Comparison of ENCODE assay signal across 24 cellular contexts in genomic region chr7:116912269-116912909, GRCh38.
"Had no signal": no experiment of that assay in that cellular context is flagged by ENCODE, and none has a peak within 500 bp of the region (broad histone marks: within the 10 kb centered on the region; RNA-seq: fewer than 3 reads in every experiment).

No MANE protein-coding gene starts in this region.

- H3K4me3 ChIP-seq: lung, right lobe of liver, skin epidermis, stomach, tibial artery, upper lobe of right lung had no signal

- H3K27ac Mint-ChIP-seq: activated naive CD4-positive, alpha-beta T cell treated with anti-CD3 and anti-CD28 coated beads for 36 hours; activated naive CD8-positive, alpha-beta T cell treated with anti-CD3 and anti-CD28 coated beads, Interleukin-2, amount 10 ng/mL, durations not matched to agents 7 days and 5 days; effector memory CD8-positive, alpha-beta T cell; natural killer cell treated with Interleukin-12 subunit alpha and Interleukin-12 subunit beta and Interleukin-15 and Interleukin-18, amount 100 ng/mL, for 72 hours; stimulated activated effector memory CD8-positive, alpha-beta T cell treated with anti-CD3 and anti-CD28 coated beads, Interleukin-12 subunit alpha, Interleukin-12 subunit beta, amount 100 ng/mL, for 72 hours had no signal

- H3K4me1 Mint-ChIP-seq: stimulated activated effector memory CD8-positive, alpha-beta T cell treated with anti-CD3 and anti-CD28 coated beads, Interleukin-12 subunit alpha, Interleukin-12 subunit beta, amount 100 ng/mL, for 72 hours had no signal

- DNase-seq: activated CD4-positive, alpha-beta T cell treated with anti-CD3 and anti-CD28 coated beads for 4 hours; activated CD4-positive, alpha-beta T cell treated with anti-CD3 and anti-CD28 coated beads, Interleukin-2, amount 50 U/mL, for 4 hours; activated effector memory CD4-positive, alpha-beta T cell treated with anti-CD3 and anti-CD28 coated beads, Interleukin-2, amount 50 U/mL, for 16 hours; activated naive CD4-positive, alpha-beta T cell treated with anti-CD3 and anti-CD28 coated beads for 36 hours; activated naive CD8-positive, alpha-beta T cell treated with anti-CD3 and anti-CD28 coated beads, Interleukin-2, amount 10 ng/mL, durations not matched to agents 7 days and 5 days; activated T-cell treated with anti-CD3 and anti-CD28 coated beads for 4 hours; amygdala; caudate nucleus; cortex of kidney; effector memory CD8-positive, alpha-beta T cell; erythroblast; kidney glomerular epithelial cell; mesendoderm; right lobe of liver; stimulated activated CD4-positive, alpha-beta T cell treated with anti-CD3 and anti-CD28 coated beads, Interleukin-4, amount 100 ng/mL, for 24 hours; stomach; tibial artery; upper lobe of right lung had no signal

- H3K9me3 ChIP-seq: right lobe of liver, stomach, tibial artery, upper lobe of right lung had no signal

- H3K4me1 ChIP-seq: stomach, tibial artery, upper lobe of right lung had no signal

- H3K9me3 Mint-ChIP-seq: activated naive CD4-positive, alpha-beta T cell treated with anti-CD3 and anti-CD28 coated beads for 36 hours; activated naive CD8-positive, alpha-beta T cell treated with anti-CD3 and anti-CD28 coated beads, Interleukin-2, amount 10 ng/mL, durations not matched to agents 7 days and 5 days; effector memory CD8-positive, alpha-beta T cell; natural killer cell treated with Interleukin-12 subunit alpha and Interleukin-12 subunit beta and Interleukin-15 and Interleukin-18, amount 100 ng/mL, for 72 hours; stimulated activated effector memory CD8-positive, alpha-beta T cell treated with anti-CD3 and anti-CD28 coated beads, Interleukin-12 subunit alpha, Interleukin-12 subunit beta, amount 100 ng/mL, for 72 hours had no signal

- ATAC-seq: effector memory CD8-positive, alpha-beta T cell; left lobe of liver; natural killer cell treated with Interleukin-12 subunit alpha and Interleukin-12 subunit beta and Interleukin-15 and Interleukin-18, amount 100 ng/mL, for 72 hours; right lobe of liver; stimulated activated effector memory CD8-positive, alpha-beta T cell treated with anti-CD3 and anti-CD28 coated beads, Interleukin-12 subunit alpha, Interleukin-12 subunit beta, amount 100 ng/mL, for 72 hours; upper lobe of right lung had no signal

- H3K27me3 ChIP-seq: right lobe of liver, stomach, tibial artery, upper lobe of right lung had no signal

- H3K4me3 Mint-ChIP-seq: activated naive CD4-positive, alpha-beta T cell treated with anti-CD3 and anti-CD28 coated beads for 36 hours; activated naive CD8-positive, alpha-beta T cell treated with anti-CD3 and anti-CD28 coated beads, Interleukin-2, amount 10 ng/mL, durations not matched to agents 7 days and 5 days; effector memory CD8-positive, alpha-beta T cell; natural killer cell treated with Interleukin-12 subunit alpha and Interleukin-12 subunit beta and Interleukin-15 and Interleukin-18, amount 100 ng/mL, for 72 hours; stimulated activated effector memory CD8-positive, alpha-beta T cell treated with anti-CD3 and anti-CD28 coated beads, Interleukin-12 subunit alpha, Interleukin-12 subunit beta, amount 100 ng/mL, for 72 hours had no signal

- H3K27me3 Mint-ChIP-seq: activated naive CD8-positive, alpha-beta T cell treated with anti-CD3 and anti-CD28 coated beads, Interleukin-2, amount 10 ng/mL, durations not matched to agents 7 days and 5 days; effector memory CD8-positive, alpha-beta T cell; natural killer cell treated with Interleukin-12 subunit alpha and Interleukin-12 subunit beta and Interleukin-15 and Interleukin-18, amount 100 ng/mL, for 72 hours had no signal

- H3K27ac ChIP-seq: right lobe of liver, stomach, tibial artery, upper lobe of right lung, VCaP had no signal
